In genomic region chr11:63491240-63491587, GRCh38 we compare ENCODE assay signal across 8 cellular contexts. TPM values are rescaled to one million over a fixed set of nuclear protein-coding genes. Genes with fewer than 3 reads are reported as not detected.
A peak's percentile ranks its signal among the peaks of the same experiment; 100 is the strongest.
DNase-seq lines count a peak whose midpoint lies in the region; ATAC-seq and TF ChIP-seq lines count a peak whose summit lies in the region.

No MANE protein-coding gene starts in this region.

- H4K8ac ChIP-seq in IMR-90 (ENCODE audit: low read depth in 2 of 2, low read length in 2 of 2), result no peak overlapping the region

- H3K9me1 ChIP-seq in IMR-90 (ENCODE audit: insufficient read depth, low read length), result no peaks in the 10 kb centered on the region; the same call in 1 of the 2 replicates

- no peak overlapping the region for H3K9ac ChIP-seq in IMR-90 (ENCODE audit: low read depth, low read length)

- H3K27ac ChIP-seq in IMR-90 (ENCODE audit: insufficient read depth, low read length) (no peak overlapping the region), brain microvascular endothelial cell (no peak overlapping the region), layer of hippocampus (ENCODE audit: low read depth, low read length) (peak overlapping the region; percentile 74)

- no peak for TF ChIP-seq POLR2A in IMR-90 (IDR thresholded peaks at IDR 0.05; ENCODE audit: low read depth, low read length)

- H3K4me3 ChIP-seq in IMR-90 (ENCODE audit: insufficient read depth, low read depth, low read length) (no peak overlapping the region; the same call in 1 of the 2 replicates), brain microvascular endothelial cell (ENCODE audit: low read depth, low read length) (peak overlapping the region; percentile 49)

- peaks cover 5 to 8% of the 10 kb centered on the region in 2 donors for H3K4me1 Mint-ChIP-seq in stimulated activated naive B cell treated with anti-CD40 and anti-IgM and Interleukin-4, amounts not matched to agents 10 μg/mL and 1 μg/mL and 100 μg/mL, for 72 hours

- no peak for TF ChIP-seq RAD21 in IMR-90 (IDR thresholded peaks at IDR 0.05; ENCODE audit: low read length)

- no peak overlapping the region for H2AK5ac ChIP-seq in IMR-90 (ENCODE audit: low read depth, low read length)

- H3K4me1 ChIP-seq in IMR-90 (ENCODE audit: control insufficient read depth, insufficient read depth, low read length), result no peaks in the 10 kb centered on the region

- intact Hi-C loops in IMR-90 (cut with micrococcal nuclease), result no loop called here

- H3K27ac Mint-ChIP-seq in stimulated activated naive B cell treated with anti-CD40 and anti-IgM and Interleukin-4, amounts not matched to agents 10 μg/mL and 1 μg/mL and 100 μg/mL, for 72 hours, result no peak overlapping the region

- H3K18ac ChIP-seq in IMR-90 (ENCODE audit: low read depth, low read length), result no peak overlapping the region

- no peak overlapping the region for H3K4ac ChIP-seq in IMR-90 (ENCODE audit: low read depth, low read length)

- CTCF ChIA-PET in IMR-90 (lab: Yijun Ruan, JAX), result no interaction called here

- no TSS peak for BruUV-seq in IMR-90 (replicated peaks; lab: Mats Ljungman, UMichigan)

- POLR2A ChIA-PET in IMR-90 (lab: Charles Lee; ENCODE audit: unreplicated experiment), result no interaction called here

- H3K36me3 Mint-ChIP-seq in stimulated activated naive B cell treated with anti-CD40 and anti-IgM and Interleukin-4, amounts not matched to agents 10 μg/mL and 1 μg/mL and 100 μg/mL, for 72 hours, result peaks cover 2 to 3% of the 10 kb centered on the region in 2 donors

- peak overlapping the region; percentile 38; the same call in 1 of the 2 replicates for H3K4me2 ChIP-seq in IMR-90 (ENCODE audit: low read depth, low read length)

- in situ Hi-C loops in IMR-90 (cut with MboI; ENCODE audit: low sequenced_read_pairs), result loop anchor here (25.0 kb wide), 1 partner anchor 446 kb away; the partner anchor contains the start of gene NAA40
- in situ Hi-C loops in brain microvascular endothelial cell (cut with HindIII; ENCODE audit: low pct_ligation_motif_present, low sequenced_read_pairs), result no loop called here
- in situ Hi-C loops in ACHN (cut with HindIII; ENCODE audit: low pct_ligation_motif_present, low pct_unique_long_range_greater_than_20kb, low sequenced_read_pairs), result no loop called here

- peaks cover 3 to 4% of the 10 kb centered on the region in 2 donors for H3K9me3 Mint-ChIP-seq in stimulated activated naive B cell treated with anti-CD40 and anti-IgM and Interleukin-4, amounts not matched to agents 10 μg/mL and 1 μg/mL and 100 μg/mL, for 72 hours

- no peak overlapping the region for H2BK20ac ChIP-seq in IMR-90 (ENCODE audit: low read depth, low read length)

- peak overlapping the region; percentile 63 for H2AFZ ChIP-seq in IMR-90 (replicated peaks; ENCODE audit: low read length, poor library complexity)

- peaks cover 47 to 67% of the 10 kb centered on the region in 2 donors for H3K27me3 Mint-ChIP-seq in stimulated activated naive B cell treated with anti-CD40 and anti-IgM and Interleukin-4, amounts not matched to agents 10 μg/mL and 1 μg/mL and 100 μg/mL, for 72 hours

- no peak overlapping the region for H3K56ac ChIP-seq in IMR-90 (ENCODE audit: extremely low read depth, insufficient read depth, low read length)

- no peaks in the 10 kb centered on the region for H4K20me1 ChIP-seq in IMR-90 (ENCODE audit: insufficient read depth, low read length)

- H2AK9ac ChIP-seq in IMR-90 (replicated peaks; ENCODE audit: low read depth, low read length, poor library complexity), result no peak overlapping the region

- H3K14ac ChIP-seq in IMR-90 (replicated peaks; ENCODE audit: low read depth, low read length), result no peak overlapping the region

- no peak overlapping the region for H2BK120ac ChIP-seq in IMR-90 (ENCODE audit: low read depth, low read length)

- dilution Hi-C loops in IMR-90 (cut with HindIII; ENCODE audit: low sequenced_read_pairs, unreplicated experiment), result no loop called here

- ATAC-seq in IMR-90 (ENCODE audit: low read depth) (no peak), GM18511 (IDR thresholded peaks at IDR 0.05; ENCODE audit: unreplicated experiment) (no peak)
- no peak for ATAC-seq in stimulated activated naive B cell treated with anti-CD40 and anti-IgM and Interleukin-4, amounts not matched to agents 10 μg/mL and 1 μg/mL and 100 μg/mL, for 72 hours (replicated peaks)

- no peaks in the 10 kb centered on the region for H3K9me3 ChIP-seq in IMR-90 (ENCODE audit: control insufficient read depth, insufficient read depth, low read length)

- no peaks in the 10 kb centered on the region for H3K36me3 ChIP-seq in IMR-90 (ENCODE audit: control insufficient read depth, insufficient read depth, low read length)
- H3K36me3 ChIP-seq in brain microvascular endothelial cell (replicated peaks), result no peaks in the 10 kb centered on the region

- WGBS in IMR-90 (ENCODE audit: extremely low coverage in 2 of 2, insufficient read length in 1 of 2), 2 experiments, result 2% methylated on average over 10 of the region's 13 CpGs; no CpG with 5 or more reads in 1 of the 2 experiments

- H2BK15ac ChIP-seq in IMR-90 (ENCODE audit: low read depth, low read length), result no peak overlapping the region

- H3K4me3 Mint-ChIP-seq in stimulated activated naive B cell treated with anti-CD40 and anti-IgM and Interleukin-4, amounts not matched to agents 10 μg/mL and 1 μg/mL and 100 μg/mL, for 72 hours, result peak overlapping the region; percentile 44 to 69

- H3K79me1 ChIP-seq in IMR-90 (ENCODE audit: low read depth in 1 of 2, low read length in 2 of 2), result no peaks in the 10 kb centered on the region

- peaks cover 39% of the 10 kb centered on the region for H3K27me3 ChIP-seq in IMR-90 (ENCODE audit: control insufficient read depth, insufficient read depth, low read length)
- peaks cover 8% of the 10 kb centered on the region for H3K27me3 ChIP-seq in brain microvascular endothelial cell (replicated peaks)
- no peaks in the 10 kb centered on the region for H3K27me3 ChIP-seq in layer of hippocampus (ENCODE audit: control insufficient read depth, insufficient read depth, low read length)

- no peak overlapping the region for H2BK5ac ChIP-seq in IMR-90 (ENCODE audit: low read depth, low read length, poor library complexity, severe bottlenecking)

- H3K23ac ChIP-seq in IMR-90 (ENCODE audit: low read depth, low read length), result no peak overlapping the region

- H4K5ac ChIP-seq in IMR-90 (ENCODE audit: low read depth, low read length), result no peak overlapping the region

- TF ChIP-seq CTCF in IMR-90 (conservative IDR thresholded peaks at IDR 0.05; ENCODE audit: low read depth, low read length) (no peak), brain microvascular endothelial cell (IDR thresholded peaks at IDR 0.05; ENCODE audit: low read depth, low read length, missing control alignments) (no peak)

- DNase-seq in IMR-90 (no peak), brain microvascular endothelial cell (no peak), hippocampal formation (lab: John Stamatoyannopoulos, UW) (no peak), ACHN (no peak), HCEC 1CT (no peak)
- no peak for DNase-seq in stimulated activated naive B cell treated with anti-CD40 and anti-IgM and Interleukin-4, amounts not matched to agents 10 μg/mL and 1 μg/mL and 100 μg/mL, for 72 hours

- no peak overlapping the region for H4K91ac ChIP-seq in IMR-90 (ENCODE audit: insufficient read depth, low read depth, low read length)

TF ChIP-seq in IMR-90, 13 proteins besides CTCF, POLR2A, EP300 and RAD21 (continues in another document):
- TF ChIP-seq BHLHE40 (IDR thresholded peaks at IDR 0.05; ENCODE audit: low read depth, low read length), result no peak
- no peak for TF ChIP-seq CEBPB (IDR thresholded peaks at IDR 0.05; ENCODE audit: low read depth, low read length)
- TF ChIP-seq RFX5 (IDR thresholded peaks at IDR 0.05; ENCODE audit: low read depth, low read length), result no peak
- TF ChIP-seq ELK1 (IDR thresholded peaks at IDR 0.05; ENCODE audit: borderline replicate concordance, low read depth, low read length), result no peak
- no peak for TF ChIP-seq RCOR1 (IDR thresholded peaks at IDR 0.05; ENCODE audit: insufficient replicate concordance, low read length)
- TF ChIP-seq NFE2L2 (IDR thresholded peaks at IDR 0.05; ENCODE audit: low read depth, low read length), result no peak
- no peak for TF ChIP-seq CHD1 (IDR thresholded peaks at IDR 0.05; ENCODE audit: low read depth, low read length)
- TF ChIP-seq MAFK (IDR thresholded peaks at IDR 0.05; ENCODE audit: low read depth, low read length), result no peak
- no peak for TF ChIP-seq MXI1 (IDR thresholded peaks at IDR 0.05; ENCODE audit: borderline replicate concordance, low read depth, low read length)
- TF ChIP-seq MAZ (IDR thresholded peaks at IDR 0.05; ENCODE audit: borderline replicate concordance, low read depth, low read length), result no peak
- TF ChIP-seq USF2 (IDR thresholded peaks at IDR 0.05; ENCODE audit: low read depth, low read length), result no peak
- no peak for TF ChIP-seq SMC3 (IDR thresholded peaks at IDR 0.05; ENCODE audit: low read depth, low read length)

RNA-seq across cellular contexts. Expression of gene PLAAT5, which starts 0.2 kb away (rescaled TPM):
- total RNA-seq in IMR-90 (2012; rRNA removed), result not detected in 2 replicates
- polyA plus RNA-seq in IMR-90 (2012; rRNA removed), result not detected in 2 replicates
- not detected in 2 replicates for polyA plus RNA-seq in IMR-90 (2012; cell fraction: cytosol; rRNA removed)
- not detected in 2 replicates for polyA plus RNA-seq in IMR-90 (2012; cell fraction: nucleus; rRNA removed; ENCODE audit: low replicate concordance)

RNA-seq across cellular contexts. Expression of gene LGALS12, which starts 14.7 kb away (rescaled TPM):
- not detected in 2 replicates for total RNA-seq in IMR-90 (2012; rRNA removed)
- not detected in 2 replicates for polyA plus RNA-seq in IMR-90 (2012; rRNA removed)
- not detected in 2 replicates for polyA plus RNA-seq in IMR-90 (2012; cell fraction: cytosol; rRNA removed)
- polyA plus RNA-seq in IMR-90 (2012; cell fraction: nucleus; rRNA removed; ENCODE audit: low replicate concordance), result not detected in 2 replicates

RNA-seq across cellular contexts. Expression of gene PLAAT4, which starts 45.4 kb away (rescaled TPM):
- total RNA-seq in IMR-90 (2012; rRNA removed), result 0.18 TPM in 1 of 2 replicates, not detected in the other
- polyA plus RNA-seq in IMR-90 (2012; rRNA removed), result 0.17 and 0.34 TPM in 2 replicates
- 1.3 and 1.4 TPM in 2 replicates for polyA plus RNA-seq in IMR-90 (2012; cell fraction: cytosol; rRNA removed)
- 0.17 and 0.86 TPM in 2 replicates for polyA plus RNA-seq in IMR-90 (2012; cell fraction: nucleus; rRNA removed; ENCODE audit: low replicate concordance)
